Comparison of ENCODE assay signal across 21 cellular contexts in genomic region chr1:154489863-154490262, GRCh38. TPM values are rescaled to one million over a fixed set of nuclear protein-coding genes. Genes with fewer than 3 reads are reported as not detected.
"Had no signal": no experiment of that assay in that cellular context is flagged by ENCODE, and none has a peak within 500 bp of the region (broad histone marks: within the 10 kb centered on the region; RNA-seq: fewer than 3 reads in every experiment).

No MANE protein-coding gene starts in this region.

- H3K27me3 ChIP-seq: Peyer's patch had no signal

- H3K36me3 ChIP-seq: Peyer's patch had no signal

- H3K27ac ChIP-seq: Peyer's patch, RWPE1 had no signal

- H3K4me3 ChIP-seq: Peyer's patch had no signal

- DNase-seq: activated CD4-positive, alpha-beta T cell treated with anti-CD3 and anti-CD28 coated beads for 48 hours; activated CD4-positive, alpha-beta T cell treated with anti-CD3 and anti-CD28 coated beads, Interleukin-2, amount 50 U/mL, for 48 hours; activated CD8-positive, alpha-beta memory T cell treated with anti-CD3 and anti-CD28 coated beads, Interleukin-2, amount 10 ng/mL, durations not matched to agents 7 days and 5 days; activated naive CD8-positive, alpha-beta T cell treated with anti-CD3 and anti-CD28 coated beads, Interleukin-2, amount 50 U/mL, for 24 hours; activated T-cell treated with anti-CD3 and anti-CD28 coated beads, Interleukin-2, amount 50 U/mL, for 48 hours; amygdala; IMR-90; KG1; NCI-H1092; NCI-H1436; NCI-H1694 treated with DMSO at 0.1 percent for 48 hours; NCI-H2029 treated with DMSO at 0.1 percent for 48 hours; NCI-H510A treated with DMSO at 0.1 percent for 48 hours; Peyer's patch; SHP77 had no signal

- H3K9me3 ChIP-seq: Peyer's patch had no signal

- ATAC-seq: activated CD4-positive, CD25-positive, alpha-beta regulatory T cell treated with anti-CD3 and anti-CD28 coated beads, Interleukin-2, amount 50 U/mL, for 24 hours; activated CD8-positive, alpha-beta memory T cell treated with anti-CD3 and anti-CD28 coated beads, Interleukin-2, amount 10 ng/mL, durations not matched to agents 7 days and 5 days; activated naive CD8-positive, alpha-beta T cell treated with anti-CD3 and anti-CD28 coated beads, Interleukin-2, amount 50 U/mL, for 24 hours had no signal

- FAIRE-seq: astrocyte had no signal

RNA-seq across cellular contexts. Expression of gene TDRD10, which starts 12.2 kb away (rescaled TPM):
- total RNA-seq: activated CD8-positive, alpha-beta memory T cell treated with anti-CD3 and anti-CD28 coated beads, Interleukin-2, amount 10 ng/mL, durations not matched to agents 7 days and 5 days; astrocyte; IMR-90; LHCN-M2; MCF 10A; SK-MEL-5 had no signal
- polyA plus RNA-seq: IMR-90 had no signal

RNA-seq across cellular contexts. Expression of gene SHE, which starts 12.3 kb away (rescaled TPM):
- total RNA-seq: activated CD8-positive, alpha-beta memory T cell treated with anti-CD3 and anti-CD28 coated beads, Interleukin-2, amount 10 ng/mL, durations not matched to agents 7 days and 5 days; astrocyte; IMR-90; LHCN-M2; MCF 10A had no signal
- polyA plus RNA-seq: IMR-90 had no signal
